Comparison of ENCODE assay signal across 18 cellular contexts in genomic region chr9:18675345-18675744, GRCh38.
"Had no signal": no experiment of that assay in that cellular context is flagged by ENCODE, and none has a peak within 500 bp of the region (broad histone marks: within the 10 kb centered on the region; RNA-seq: fewer than 3 reads in every experiment).

No MANE protein-coding gene starts in this region.

- DNase-seq: activated CD4-positive, alpha-beta T cell treated with anti-CD3 and anti-CD28 coated beads for 1 hour; activated CD4-positive, alpha-beta T cell treated with anti-CD3 and anti-CD28 coated beads, Interleukin-2, amount 50 U/mL, for 4 hours; activated naive CD4-positive, alpha-beta T cell treated with anti-CD3 and anti-CD28 coated beads, Interleukin-2, amount 50 U/mL, for 16 hours; activated T-cell treated with anti-CD3 and anti-CD28 coated beads, Interleukin-2, amount 50 U/mL, for 1 hour; amniotic stem cell; effector memory CD4-positive, alpha-beta T cell; hippocampal formation; kidney; left ventricle myocardium superior; mesenchymal stem cell; naive thymus-derived CD8-positive, alpha-beta T cell; T-helper 9 cell; upper lobe of right lung had no signal

- H3K9me3 Mint-ChIP-seq: activated T-helper 2 cell treated with anti-CD3 and anti-CD28 coated beads, Interferon-gamma antibody, Interleukin-2, Interleukin-4, amounts not matched to agents 10 μg/mL and 5 μg/mL and 100 μg/mL, durations not matched to agents 14 hours and 24 hours and 36 hours; central memory CD8-positive, alpha-beta T cell; naive thymus-derived CD8-positive, alpha-beta T cell; stimulated activated effector memory CD8-positive, alpha-beta T cell treated with anti-CD3 and anti-CD28 coated beads, Interleukin-12 subunit alpha, Interleukin-12 subunit beta, amount 100 ng/mL, for 72 hours had no signal

- H3K27me3 ChIP-seq: neutrophil, upper lobe of right lung had no signal

- H3K27ac Mint-ChIP-seq: activated T-helper 2 cell treated with anti-CD3 and anti-CD28 coated beads, Interferon-gamma antibody, Interleukin-2, Interleukin-4, amounts not matched to agents 10 μg/mL and 5 μg/mL and 100 μg/mL, durations not matched to agents 14 hours and 24 hours and 36 hours; naive thymus-derived CD8-positive, alpha-beta T cell; stimulated activated effector memory CD8-positive, alpha-beta T cell treated with anti-CD3 and anti-CD28 coated beads, Interleukin-12 subunit alpha, Interleukin-12 subunit beta, amount 100 ng/mL, for 72 hours had no signal

- FAIRE-seq: kidney had no signal

- ATAC-seq: left ventricle myocardium superior; naive thymus-derived CD8-positive, alpha-beta T cell; stimulated activated effector memory CD8-positive, alpha-beta T cell treated with anti-CD3 and anti-CD28 coated beads, Interleukin-12 subunit alpha, Interleukin-12 subunit beta, amount 100 ng/mL, for 72 hours; upper lobe of right lung had no signal

- H3K4me1 Mint-ChIP-seq: central memory CD8-positive, alpha-beta T cell; naive thymus-derived CD8-positive, alpha-beta T cell; stimulated activated effector memory CD8-positive, alpha-beta T cell treated with anti-CD3 and anti-CD28 coated beads, Interleukin-12 subunit alpha, Interleukin-12 subunit beta, amount 100 ng/mL, for 72 hours had no signal

- H3K36me3 ChIP-seq: neutrophil, thoracic aorta, upper lobe of right lung had no signal

- H3K4me3 Mint-ChIP-seq: central memory CD8-positive, alpha-beta T cell; naive thymus-derived CD8-positive, alpha-beta T cell; stimulated activated effector memory CD8-positive, alpha-beta T cell treated with anti-CD3 and anti-CD28 coated beads, Interleukin-12 subunit alpha, Interleukin-12 subunit beta, amount 100 ng/mL, for 72 hours had no signal

- H3K4me3 ChIP-seq: thoracic aorta, upper lobe of right lung had no signal

- H3K27me3 Mint-ChIP-seq: central memory CD8-positive, alpha-beta T cell had no signal

- H3K36me3 Mint-ChIP-seq: naive thymus-derived CD8-positive, alpha-beta T cell; stimulated activated effector memory CD8-positive, alpha-beta T cell treated with anti-CD3 and anti-CD28 coated beads, Interleukin-12 subunit alpha, Interleukin-12 subunit beta, amount 100 ng/mL, for 72 hours had no signal
